In the genomic region with DNA sequence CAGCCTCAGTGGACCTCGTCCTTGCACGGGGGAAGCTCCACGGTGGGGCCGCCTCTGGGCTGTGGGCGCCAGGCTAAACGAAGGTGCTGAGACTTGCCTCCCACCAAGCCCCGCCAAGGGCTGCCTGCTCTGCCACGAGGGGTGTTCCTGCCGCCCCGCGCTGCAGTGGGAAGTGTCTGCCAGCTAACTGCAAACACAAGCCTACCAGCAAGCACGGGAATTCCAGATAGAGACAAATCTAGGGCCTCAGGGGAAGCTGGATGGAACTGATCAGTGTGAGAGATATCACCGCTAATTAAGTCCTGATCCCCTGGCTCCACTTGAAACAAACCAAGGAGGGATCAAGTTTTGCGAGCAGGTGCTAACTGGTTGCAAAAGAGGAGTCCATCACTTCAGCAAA, we compare ENCODE assay signal across 32 cellular contexts.
DNase-seq lines count a peak whose midpoint lies in the region; ATAC-seq, FAIRE-seq and TF ChIP-seq lines count a peak whose summit lies in the region.
"Had no signal": no experiment of that assay in that cellular context is flagged by ENCODE, and none has a peak within 500 bp of the region (broad histone marks: within the 10 kb centered on the region; RNA-seq: fewer than 3 reads in every experiment).

No MANE protein-coding gene starts in this region.

- H3K9ac ChIP-seq in astrocyte (ENCODE audit: low read length): no peak overlapping the region
- H3K9ac ChIP-seq: BLaER1 treated with 17β-estradiol and CSF1 and Interleukin-3, amounts not matched to agents 10 nM and 100 nM had no signal

- H3K27ac ChIP-seq in astrocyte (ENCODE audit: low read depth, low read length): no peak overlapping the region
- H3K27ac ChIP-seq: BLaER1 treated with 17β-estradiol and CSF1 and Interleukin-3, amounts not matched to agents 10 nM and 100 nM; body of pancreas; HL-60; ovary; suprapubic skin had no signal

- H3K27ac Mint-ChIP-seq in astrocyte (ENCODE audit: unreplicated experiment): no peak overlapping the region
- H3K27ac Mint-ChIP-seq in nephron progenitor cell: peak overlapping the region; percentile 78
- H3K27ac Mint-ChIP-seq in activated CD4-positive, alpha-beta memory T cell treated with anti-CD3 and anti-CD28 coated beads for 36 hours: no peak overlapping the region
- H3K27ac Mint-ChIP-seq: activated CD8-positive, alpha-beta T cell treated with anti-CD3 and anti-CD28 coated beads, Interleukin-2, amount 10 ng/mL, durations not matched to agents 7 days and 5 days; immature natural killer cell; natural killer cell; stimulated activated naive B cell treated with anti-CD40 and anti-IgM and Interleukin-4, amounts not matched to agents 10 μg/mL and 1 μg/mL and 100 μg/mL, for 72 hours; T-helper 1 cell treated with Interleukin-12 subunit alpha and Interleukin-12 subunit beta and Interleukin-4 antibody, amounts not matched to agents 30 μg/mL and 1 μg/mL, for 36 hours had no signal

- H3K36me3 ChIP-seq in astrocyte (ENCODE audit: insufficient read depth, low read length): no peaks in the 10 kb centered on the region
- H3K36me3 ChIP-seq: BLaER1 treated with 17β-estradiol and CSF1 and Interleukin-3, amounts not matched to agents 10 nM and 100 nM; ovary; suprapubic skin had no signal

- TF ChIP-seq CTCF in astrocyte (IDR thresholded peaks at IDR 0.05; ENCODE audit: insufficient read depth, low read depth, low read length) (no peak), nephron progenitor cell (IDR thresholded peaks at IDR 0.05) (no peak)

- no peak overlapping the region for H3K4me3 Mint-ChIP-seq in astrocyte (ENCODE audit: unreplicated experiment)
- H3K4me3 Mint-ChIP-seq in nephron progenitor cell: no peak overlapping the region
- H3K4me3 Mint-ChIP-seq in activated CD4-positive, alpha-beta memory T cell treated with anti-CD3 and anti-CD28 coated beads for 36 hours: no peak overlapping the region
- H3K4me3 Mint-ChIP-seq: activated CD8-positive, alpha-beta T cell treated with anti-CD3 and anti-CD28 coated beads, Interleukin-2, amount 10 ng/mL, durations not matched to agents 7 days and 5 days; immature natural killer cell; natural killer cell; stimulated activated naive B cell treated with anti-CD40 and anti-IgM and Interleukin-4, amounts not matched to agents 10 μg/mL and 1 μg/mL and 100 μg/mL, for 72 hours; T-helper 1 cell treated with Interleukin-12 subunit alpha and Interleukin-12 subunit beta and Interleukin-4 antibody, amounts not matched to agents 30 μg/mL and 1 μg/mL, for 36 hours had no signal

- peaks cover 18% of the 10 kb centered on the region for H3K4me1 ChIP-seq in astrocyte (ENCODE audit: insufficient read depth, low read length)
- H3K4me1 ChIP-seq: body of pancreas had no signal

- peak overlapping the region; percentile 16 for H3K4me2 ChIP-seq in astrocyte (ENCODE audit: low read length)
- H3K4me2 ChIP-seq: BLaER1 treated with 17β-estradiol and CSF1 and Interleukin-3, amounts not matched to agents 10 nM and 100 nM had no signal

- DNase-seq in NCI-H510A treated with DMSO at 0.1 percent for 48 hours (lab: John Stamatoyannopoulos, UW): peak; percentile 9
- no peak for DNase-seq in NCI-H510A (lab: John Stamatoyannopoulos, UW)
- peak; percentile 18 for DNase-seq in M059J (ENCODE audit: low read depth)
- DNase-seq in astrocyte (ENCODE audit: low read depth): no peak
- DNase-seq in nephron progenitor cell: no peak
- DNase-seq in activated CD4-positive, alpha-beta memory T cell treated with anti-CD3 and anti-CD28 coated beads for 36 hours: no peak
- DNase-seq: activated CD4-positive, alpha-beta T cell treated with anti-CD3 and anti-CD28 coated beads for 1 hour; activated CD8-positive, alpha-beta T cell treated with anti-CD3 and anti-CD28 coated beads, Interleukin-2, amount 10 ng/mL, durations not matched to agents 7 days and 5 days; activated gamma-delta T cell treated with Interleukin-2 at 50 U/mL for 16 hours; activated T-cell treated with anti-CD3 and anti-CD28 coated beads, Interleukin-2, amount 50 U/mL, for 1 hour; body of pancreas; effector CD8-positive, alpha-beta T cell; erythroblast; immature natural killer cell; left ventricle myocardium superior; natural killer cell; NCI-H1105; NCI-H2081; NCI-H748 treated with DMSO at 0.1 percent for 48 hours; OCI-M1; ovary; SHP77; stimulated activated CD4-positive, alpha-beta T cell treated with anti-CD3 and anti-CD28 coated beads, Interleukin-4, amount 100 ng/mL, for 1 hour; stimulated activated naive B cell treated with anti-CD40 and anti-IgM and Interleukin-4, amounts not matched to agents 10 μg/mL and 1 μg/mL and 100 μg/mL, for 72 hours had no signal

- H3K9me3 Mint-ChIP-seq in astrocyte (ENCODE audit: unreplicated experiment): no peaks in the 10 kb centered on the region
- H3K9me3 Mint-ChIP-seq in nephron progenitor cell: no peaks in the 10 kb centered on the region
- H3K9me3 Mint-ChIP-seq in activated CD4-positive, alpha-beta memory T cell treated with anti-CD3 and anti-CD28 coated beads for 36 hours: no peaks in the 10 kb centered on the region
- H3K9me3 Mint-ChIP-seq: immature natural killer cell; natural killer cell; stimulated activated naive B cell treated with anti-CD40 and anti-IgM and Interleukin-4, amounts not matched to agents 10 μg/mL and 1 μg/mL and 100 μg/mL, for 72 hours had no signal

- no peak for FAIRE-seq in astrocyte (lab: Jason Lieb, UNC)
- FAIRE-seq: GM19239 had no signal

- H3K4me3 ChIP-seq in astrocyte (ENCODE audit: insufficient read depth, low read depth, low read length): no peak overlapping the region
- H3K4me3 ChIP-seq: BLaER1 treated with 17β-estradiol and CSF1 and Interleukin-3, amounts not matched to agents 10 nM and 100 nM; body of pancreas; ovary; suprapubic skin had no signal

- no peaks in the 10 kb centered on the region for H4K20me1 ChIP-seq in astrocyte (ENCODE audit: insufficient read depth, low read length)
- H4K20me1 ChIP-seq: BLaER1 treated with 17β-estradiol and CSF1 and Interleukin-3, amounts not matched to agents 10 nM and 100 nM had no signal

- no peak overlapping the region for H2AFZ ChIP-seq in astrocyte (ENCODE audit: low read depth, low read length)

- H3K27me3 Mint-ChIP-seq in astrocyte (ENCODE audit: low read depth, unreplicated experiment) (no peaks in the 10 kb centered on the region), nephron progenitor cell (ENCODE audit: low read depth, poor library complexity) (peaks cover 3% of the 10 kb centered on the region)
- no peaks in the 10 kb centered on the region for H3K27me3 Mint-ChIP-seq in activated CD4-positive, alpha-beta memory T cell treated with anti-CD3 and anti-CD28 coated beads for 36 hours
- H3K27me3 Mint-ChIP-seq: stimulated activated naive B cell treated with anti-CD40 and anti-IgM and Interleukin-4, amounts not matched to agents 10 μg/mL and 1 μg/mL and 100 μg/mL, for 72 hours had no signal

- H3K4me1 Mint-ChIP-seq in astrocyte (ENCODE audit: low read depth, unreplicated experiment) (peaks cover 54% of the 10 kb centered on the region), nephron progenitor cell (peaks cover 58% of the 10 kb centered on the region)
- H3K4me1 Mint-ChIP-seq in activated CD4-positive, alpha-beta memory T cell treated with anti-CD3 and anti-CD28 coated beads for 36 hours (ENCODE audit: low read depth): peaks cover 24% of the 10 kb centered on the region
- H3K4me1 Mint-ChIP-seq: immature natural killer cell; stimulated activated naive B cell treated with anti-CD40 and anti-IgM and Interleukin-4, amounts not matched to agents 10 μg/mL and 1 μg/mL and 100 μg/mL, for 72 hours had no signal

- no peaks in the 10 kb centered on the region for H3K27me3 ChIP-seq in astrocyte (ENCODE audit: insufficient read depth, low read length)
- H3K27me3 ChIP-seq: BLaER1 treated with 17β-estradiol and CSF1 and Interleukin-3, amounts not matched to agents 10 nM and 100 nM; body of pancreas; ovary had no signal

- ATAC-seq in HG03354 (IDR thresholded peaks at IDR 0.05; ENCODE audit: poor library complexity, severe bottlenecking, unreplicated experiment) (no peak), GM19351 (IDR thresholded peaks at IDR 0.05; ENCODE audit: unreplicated experiment) (no peak)
- ATAC-seq: activated CD8-positive, alpha-beta T cell treated with anti-CD3 and anti-CD28 coated beads, Interleukin-2, amount 10 ng/mL, durations not matched to agents 7 days and 5 days; body of pancreas; left ventricle myocardium superior; natural killer cell; right cardiac atrium; stimulated activated naive B cell treated with anti-CD40 and anti-IgM and Interleukin-4, amounts not matched to agents 10 μg/mL and 1 μg/mL and 100 μg/mL, for 72 hours had no signal

- H3K79me2 ChIP-seq in astrocyte (ENCODE audit: insufficient read depth, low read length): no peaks in the 10 kb centered on the region

- CTCF ChIA-PET in activated CD4-positive, alpha-beta memory T cell treated with anti-CD3 and anti-CD28 coated beads for 36 hours (lab: Charles Lee): no interaction called here

- POLR2A ChIA-PET in activated CD4-positive, alpha-beta memory T cell treated with anti-CD3 and anti-CD28 coated beads for 36 hours (lab: Charles Lee): no interaction called here

- intact Hi-C loops in activated CD4-positive, alpha-beta memory T cell treated with anti-CD3 and anti-CD28 coated beads for 36 hours (cut with micrococcal nuclease): no loop called here

- no peaks in the 10 kb centered on the region for H3K9me3 ChIP-seq in astrocyte (ENCODE audit: insufficient read depth, low read depth, low read length)
- H3K9me3 ChIP-seq: body of pancreas, ovary, suprapubic skin had no signal

- H3K36me3 Mint-ChIP-seq in astrocyte (ENCODE audit: low read depth, unreplicated experiment) (no peaks in the 10 kb centered on the region), nephron progenitor cell (ENCODE audit: low read depth) (no peaks in the 10 kb centered on the region)
- H3K36me3 Mint-ChIP-seq in activated CD4-positive, alpha-beta memory T cell treated with anti-CD3 and anti-CD28 coated beads for 36 hours: no peaks in the 10 kb centered on the region
- H3K36me3 Mint-ChIP-seq: natural killer cell; stimulated activated naive B cell treated with anti-CD40 and anti-IgM and Interleukin-4, amounts not matched to agents 10 μg/mL and 1 μg/mL and 100 μg/mL, for 72 hours had no signal

Comparison
In these comparisons a context has a peak if more than half of its experiments do, and no peak if none do; other contexts are left out.
1. DNase-seq: peak in NCI-H510A treated with DMSO at 0.1 percent for 48 hours (single experiment) and M059J (single experiment); none in NCI-H510A (single experiment), astrocyte (single experiment), nephron progenitor cell (single experiment) and activated CD4-positive, alpha-beta memory T cell treated with anti-CD3 and anti-CD28 coated beads for 36 hours (single experiment).